Comparison of ENCODE assay signal across 9 cellular contexts in genomic region chr3:106457278-106458210, GRCh38.
DNase-seq lines count a peak whose midpoint lies in the region; ATAC-seq and TF ChIP-seq lines count a peak whose summit lies in the region.
"Had no signal": no experiment of that assay in that cellular context is flagged by ENCODE, and none has a peak within 500 bp of the region (broad histone marks: within the 10 kb centered on the region; RNA-seq: fewer than 3 reads in every experiment).

No MANE protein-coding gene starts in this region.

- TF ChIP-seq POLR2A in transverse colon (IDR thresholded peaks at IDR 0.05), result no peak

- no peaks in the 10 kb centered on the region for H3K9me3 ChIP-seq in OCI-LY7 (ENCODE audit: low read length)
- peaks cover 4% of the 10 kb centered on the region for H3K9me3 ChIP-seq in psoas muscle
- no peaks in the 10 kb centered on the region for H3K9me3 ChIP-seq in transverse colon

- H3K27ac ChIP-seq in OCI-LY7 (ENCODE audit: low read depth, low read length, poor library complexity, severe bottlenecking) (no peak overlapping the region), psoas muscle (peak overlapping the region; percentile 76), transverse colon (no peak overlapping the region)

- WGBS in psoas muscle, 3 donors, result 41 to 56% (median 46%) methylated on average over 3 of the region's 3 CpGs
- WGBS in transverse colon (ENCODE audit: low coverage in 1 of 2), 2 donors, result 55 to 57% methylated on average over 3 of the region's 3 CpGs

- intact Hi-C loops in OCI-LY7 (cut with micrococcal nuclease; ENCODE audit: unreplicated experiment) (no loop called here), psoas muscle (cut with DNase I) (loop anchor here in 1 of 2 donors (5.0 kb wide), 1 partner anchor 110 kb away; no protein-coding TSS in a partner anchor), transverse colon (cut with DNase I; ENCODE audit: low total_unique reads) (no loop called here)

- no peaks in the 10 kb centered on the region for H3K4me1 ChIP-seq in OCI-LY7 (ENCODE audit: insufficient read depth, low read length, poor library complexity, severe bottlenecking)
- peaks cover 27% of the 10 kb centered on the region for H3K4me1 ChIP-seq in psoas muscle
- H3K4me1 ChIP-seq in transverse colon, result no peaks in the 10 kb centered on the region

- no peak overlapping the region for H3K4me3 ChIP-seq in OCI-LY7 (ENCODE audit: low read depth, low read length, poor library complexity, severe bottlenecking)
- H3K4me3 ChIP-seq in psoas muscle, result no peak overlapping the region
- no peak overlapping the region for H3K4me3 ChIP-seq in transverse colon

- CTCF ChIA-PET in OCI-LY7 (lab: Charles Lee; ENCODE audit: unreplicated experiment), result no interaction called here

- in situ Hi-C loops in transverse colon (cut with MboI; ENCODE audit: low pct_ligation_motif_present in 1 of 4, low pct_unique_long_range_greater_than_20kb in 1 of 4, low sequenced_read_pairs in 3 of 4), result no loop called here

- no peaks in the 10 kb centered on the region for H3K79me2 ChIP-seq in OCI-LY7 (ENCODE audit: insufficient read depth, low read depth, low read length)

- TF ChIP-seq CTCF in OCI-LY7 (conservative IDR thresholded peaks at IDR 0.05; ENCODE audit: low read length) (no peak), psoas muscle (IDR thresholded peaks at IDR 0.05) (no peak), transverse colon (IDR thresholded peaks at IDR 0.05) (no peak)

- H3K36me3 ChIP-seq in OCI-LY7 (ENCODE audit: insufficient read depth, low read length) (no peaks in the 10 kb centered on the region), psoas muscle (ENCODE audit: insufficient read depth in 1 of 2, low read depth in 1 of 2) (no peaks in the 10 kb centered on the region), transverse colon (no peaks in the 10 kb centered on the region)

- no TSS peak for BruUV-seq in OCI-LY7 (replicated peaks; lab: Mats Ljungman, UMichigan)

- ATAC-seq in GM19468 (IDR thresholded peaks at IDR 0.05; ENCODE audit: extremely low read depth, unreplicated experiment) (peak; percentile 71), HG03442 (IDR thresholded peaks at IDR 0.05; ENCODE audit: unreplicated experiment) (peak; percentile 98), psoas muscle (peak; percentile 97 to 100 (median 98))

- H2AFZ ChIP-seq in OCI-LY7 (ENCODE audit: low read length), result no peak overlapping the region

- H3K9me2 ChIP-seq in OCI-LY7 (ENCODE audit: insufficient read depth, low read length), result no peaks in the 10 kb centered on the region

- no peaks in the 10 kb centered on the region for H3K27me3 ChIP-seq in psoas muscle (ENCODE audit: insufficient read depth in 3 of 3, low read length in 2 of 3)
- H3K27me3 ChIP-seq in transverse colon, result no peaks in the 10 kb centered on the region

- H4K20me1 ChIP-seq in OCI-LY7 (ENCODE audit: insufficient read depth, low read length), result no peaks in the 10 kb centered on the region

- POLR2A ChIA-PET in OCI-LY7 (lab: Charles Lee), result interaction anchor here (0.7 to 1.3 kb wide), 3 partner anchors 15 to 116 kb away, joined by 3 to 4 read pairs (median 3); no protein-coding TSS in a partner anchor

- no peak overlapping the region for H3K4me2 ChIP-seq in OCI-LY7 (ENCODE audit: low read length)

- DNase-seq in GM04504 (ENCODE audit: low read depth) (peak; percentile 94), OCI-LY7 (ENCODE audit: low spot score) (peak; percentile 1), dedifferentiated amniotic fluid mesenchymal stem cell (ENCODE audit: extremely low spot score) (peak; percentile 67), psoas muscle (peak; percentile 57 to 78), transverse colon (no peak), T1000 (lab: John Stamatoyannopoulos, UW) (no peak)
- DNase-seq: activated B cell treated with CpG ODN at 0.5 μM for 24 hours had no signal

- TF ChIP-seq EP300 in transverse colon (IDR thresholded peaks at IDR 0.05; ENCODE audit: low read depth), result no peak

Comparison
In these comparisons a context has a peak if more than half of its experiments do, and no peak if none do; other contexts are left out.
1. DNase-seq: peak in GM04504 (single experiment), OCI-LY7 (single experiment), dedifferentiated amniotic fluid mesenchymal stem cell (single experiment) and psoas muscle (2 of 2); none in transverse colon (single experiment) and T1000 (single experiment).
2. Peak in every context shown above with its lines, with median percentiles within 50 percentile points of each other: ATAC-seq.